Comparison of ENCODE assay signal across 21 cellular contexts in genomic region chr7:106997487-106998271, GRCh38. TPM values are rescaled to one million over a fixed set of nuclear protein-coding genes. Genes with fewer than 3 reads are reported as not detected.
DNase-seq lines count a peak whose midpoint lies in the region; ATAC-seq, FAIRE-seq and TF ChIP-seq lines count a peak whose summit lies in the region.
"Had no signal": no experiment of that assay in that cellular context is flagged by ENCODE, and none has a peak within 500 bp of the region (broad histone marks: within the 10 kb centered on the region; RNA-seq: fewer than 3 reads in every experiment).

No MANE protein-coding gene starts in this region.

- H3K4me1 ChIP-seq in HEK293 (ENCODE audit: control insufficient read depth, insufficient read depth, low read length) (no peaks in the 10 kb centered on the region), KMS-11 (ENCODE audit: low read depth, poor library complexity, severe bottlenecking) (peaks cover 29% of the 10 kb centered on the region), subcutaneous abdominal adipose tissue (ENCODE audit: control insufficient read depth in 5 of 5, insufficient read depth in 5 of 5, low read length in 5 of 5) (peaks cover 0 to 19% (median 16%) of the 10 kb centered on the region in 5 donors)

- H3K9ac ChIP-seq in KMS-11 (no peak overlapping the region), subcutaneous abdominal adipose tissue (ENCODE audit: low read length in 5 of 5) (no peak overlapping the region)
- H3K9ac ChIP-seq: BLaER1 had no signal

- FAIRE-seq in GM12891 (lab: Jason Lieb, UNC): no peak
- FAIRE-seq: D721Med, GM12878, GM18507, H54 had no signal

- H3K4me3 ChIP-seq in HEK293 (ENCODE audit: low read depth, low read length) (no peak overlapping the region), KMS-11 (IDR thresholded peaks at IDR 0.05; ENCODE audit: insufficient read depth, low read depth, low read length) (no peak overlapping the region), subcutaneous abdominal adipose tissue (ENCODE audit: low read depth in 1 of 5, low read length in 5 of 5) (no peak overlapping the region)
- H3K4me3 ChIP-seq: BLaER1, GM12878 had no signal

- no peak for DNase-seq in stimulated activated CD4-positive, alpha-beta T cell treated with anti-CD3 and anti-CD28 coated beads, Interleukin-2, amount 100 ng/mL, for 48 hours
- DNase-seq in GM12891 (ENCODE audit: insufficient read length, low spot score): no peak
- DNase-seq in stimulated activated CD4-positive, alpha-beta T cell treated with anti-CD3 and anti-CD28 coated beads, Interleukin-12 subunit alpha, Interleukin-12 subunit beta, amount 100 ng/mL, for 4 hours: no peak
- DNase-seq: CD4-positive, alpha-beta T cell; CD8-positive, alpha-beta memory T cell; DMS 273 treated with DMSO at 0.1 percent for 48 hours; DMS79; EL; GDM1; GOT3; HCEC 1CT had no signal

- ATAC-seq in SK-N-SH treated with all-trans-retinoic acid at 6 μM for 48 hours: no peak
- ATAC-seq: GM12878 had no signal

- POLR2A ChIA-PET in HEK293 (lab: Yijun Ruan, JAX): interaction anchor here (0.5 kb wide), 1 partner anchor 823 kb away, joined by 5 read pairs; no protein-coding TSS in a partner anchor

- H3K36me3 ChIP-seq in HEK293 (ENCODE audit: control insufficient read depth in 2 of 2, insufficient read depth in 1 of 2, low read length in 2 of 2) (no peaks in the 10 kb centered on the region), KMS-11 (ENCODE audit: insufficient read depth) (no peaks in the 10 kb centered on the region), subcutaneous abdominal adipose tissue (ENCODE audit: control insufficient read depth in 5 of 5, insufficient read depth in 5 of 5, low read length in 5 of 5) (no peaks in the 10 kb centered on the region)
- H3K36me3 ChIP-seq: BLaER1 had no signal

- no peak for TF ChIP-seq CTCF in HEK293 (tag by site-specific recombination; IDR thresholded peaks at IDR 0.05)
- TF ChIP-seq CTCF in KMS-11 (conservative IDR thresholded peaks at IDR 0.05; ENCODE audit: low read depth, low read length): no peak

- no peaks in the 10 kb centered on the region for H3K79me2 ChIP-seq in KMS-11 (ENCODE audit: insufficient read depth, low read depth)

- no peak overlapping the region for H3K27ac ChIP-seq in HEK293 (ENCODE audit: extremely low read depth, low read depth, low read length)
- H3K27ac ChIP-seq in KMS-11: no peak overlapping the region
- H3K27ac ChIP-seq in subcutaneous abdominal adipose tissue (ENCODE audit: low read depth, low read length): peak overlapping the region; percentile 80
- H3K27ac ChIP-seq: BLaER1, C4-2B had no signal

- H4K20me1 ChIP-seq in KMS-11 (ENCODE audit: insufficient read depth): no peaks in the 10 kb centered on the region
- H4K20me1 ChIP-seq: BLaER1 had no signal

- CTCF ChIA-PET in HEK293 (lab: Yijun Ruan, JAX): no interaction called here

- no peak for TF ChIP-seq POLR2A in GM12891 (IDR thresholded peaks at IDR 0.05; ENCODE audit: low read depth, low read length)

- H3K4me2 ChIP-seq in KMS-11: peak overlapping the region; percentile 86; the same call in 1 of the 2 replicates
- H3K4me2 ChIP-seq: BLaER1 had no signal

- H3K27me3 ChIP-seq in KMS-11 (ENCODE audit: insufficient read depth, low read depth): no peaks in the 10 kb centered on the region
- no peaks in the 10 kb centered on the region for H3K27me3 ChIP-seq in subcutaneous abdominal adipose tissue (ENCODE audit: control insufficient read depth in 5 of 5, insufficient read depth in 4 of 5, low read length in 5 of 5)
- H3K27me3 ChIP-seq: BLaER1 had no signal

- no peak overlapping the region for H2AFZ ChIP-seq in KMS-11 (ENCODE audit: low read depth)

- H3K9me3 ChIP-seq in HEK293 (ENCODE audit: control insufficient read depth, insufficient read depth, low read depth, low read length): no peaks in the 10 kb centered on the region
- no peaks in the 10 kb centered on the region for H3K9me3 ChIP-seq in subcutaneous abdominal adipose tissue (ENCODE audit: control insufficient read depth in 5 of 5, low read length in 5 of 5)
- H3K9me3 ChIP-seq: BLaER1 had no signal

TF ChIP-seq in HEK293, 187 proteins besides CTCF, POLR2A, EP300 and RAD21 (continues in another document):
- no peak for TF ChIP-seq ZNF704 (tag by site-specific recombination; IDR thresholded peaks at IDR 0.05)
- peak; percentile 69 for TF ChIP-seq ATF2 (tag by site-specific recombination; IDR thresholded peaks at IDR 0.05; ENCODE audit: low read depth)
- no peak for TF ChIP-seq ZNF548 (tag by site-specific recombination; IDR thresholded peaks at IDR 0.05)
- TF ChIP-seq ZNF549 (tag by site-specific recombination; IDR thresholded peaks at IDR 0.05): no peak
- no peak for TF ChIP-seq MYNN (tag by site-specific recombination; IDR thresholded peaks at IDR 0.05; ENCODE audit: borderline replicate concordance)

TF ChIP-seq in SK-N-SH treated with all-trans-retinoic acid at 6 μM for 48 hours, 23 proteins besides CTCF, POLR2A, EP300 and RAD21:
- TF ChIP-seq ZNF8 (CRISPR knock-in tag; IDR thresholded peaks at IDR 0.05) (no peak), PATZ1 (CRISPR knock-in tag; IDR thresholded peaks at IDR 0.05; ENCODE audit: borderline replicate concordance) (peak; percentile 47; the same call in 1 of the 2 replicates)

TF ChIP-seq in GM12891, 5 proteins besides CTCF, POLR2A, EP300 and RAD21:
- no peak for TF ChIP-seq POLR2AphosphoS5 (IDR thresholded peaks at IDR 0.05; ENCODE audit: low read depth, low read length)
- no peak for TF ChIP-seq TAF1 (IDR thresholded peaks at IDR 0.05; ENCODE audit: low read depth, low read length)
- TF ChIP-seq SPI1 (IDR thresholded peaks at IDR 0.05; ENCODE audit: low read depth, low read length): no peak
- TF ChIP-seq POU2F2 (IDR thresholded peaks at IDR 0.05; ENCODE audit: low read depth, low read length): no peak
- no peak for TF ChIP-seq PAX5 (IDR thresholded peaks at IDR 0.05; ENCODE audit: insufficient read depth, low read length, severe bottlenecking)
TF ChIP-seq in GM12891: peak in this region for 0.

RNA-seq across cellular contexts. Expression of gene PRKAR2B, which starts 46.8 kb away (rescaled TPM):
- polyA plus RNA-seq in GM12891 (2012; ENCODE audit: low read depth, missing spikeins): 0.32 TPM

Comparison
In these comparisons a context has a peak if more than half of its experiments do, and no peak if none do; other contexts are left out.
1. Of the 2 proteins assayed by ChIP-seq in both HEK293 and SK-N-SH treated with all-trans-retinoic acid at 6 μM for 48 hours: peak only in HEK293: none; only in SK-N-SH treated with all-trans-retinoic acid at 6 μM for 48 hours: PATZ1; in both: none; in neither: 1.